In genomic region chr2:37634914-37635358, GRCh38 we compare ENCODE assay signal across 10 cellular contexts. TPM values are rescaled to one million over a fixed set of nuclear protein-coding genes. Genes with fewer than 3 reads are reported as not detected.
DNase-seq lines count a peak whose midpoint lies in the region; ATAC-seq, FAIRE-seq and TF ChIP-seq lines count a peak whose summit lies in the region.
"Had no signal": no experiment of that assay in that cellular context is flagged by ENCODE, and none has a peak within 500 bp of the region (broad histone marks: within the 10 kb centered on the region; RNA-seq: fewer than 3 reads in every experiment).

No MANE protein-coding gene starts in this region.

- CTCF ChIA-PET in IMR-90 (lab: Yijun Ruan, JAX) (no interaction called here), GM12878 (lab: Yijun Ruan, JAX) (interaction anchor here (0.9 to 3.1 kb wide), 9 partner anchors 9 to 242 kb away, joined by 3 to 32 read pairs (median 4); no protein-coding TSS in a partner anchor)

- H3K23ac ChIP-seq in IMR-90 (ENCODE audit: low read depth, low read length) = peak overlapping the region; percentile 56; the same call in 1 of the 2 replicates

- peak overlapping the region; percentile 18 for H2BK5ac ChIP-seq in IMR-90 (ENCODE audit: low read depth, low read length, poor library complexity, severe bottlenecking)

- H4K20me1 ChIP-seq in IMR-90 (ENCODE audit: insufficient read depth, low read length) (no peaks in the 10 kb centered on the region; the same call in 1 of the 2 replicates), GM12878 (ENCODE audit: control insufficient read depth, insufficient read depth) (no peaks in the 10 kb centered on the region)

- H3K9me3 ChIP-seq in IMR-90 (ENCODE audit: control insufficient read depth, insufficient read depth, low read length) (no peaks in the 10 kb centered on the region), GM12878 (replicated peaks; ENCODE audit: control insufficient read depth, insufficient read depth, low read length) (no peaks in the 10 kb centered on the region; the same call in 2 of the 3 replicates), transverse colon (no peaks in the 10 kb centered on the region), tibial artery (no peaks in the 10 kb centered on the region)

- H4K91ac ChIP-seq in IMR-90 (ENCODE audit: insufficient read depth, low read depth, low read length) = peak overlapping the region; percentile 38; the same call in 1 of the 2 replicates

- in situ Hi-C loops in IMR-90 (cut with MboI; ENCODE audit: low sequenced_read_pairs) = no loop called here
- in situ Hi-C loops in GM12878 (cut with MboI) = no loop called here
- in situ Hi-C loops in transverse colon (cut with MboI; ENCODE audit: low pct_ligation_motif_present in 1 of 4, low pct_unique_long_range_greater_than_20kb in 1 of 4, low sequenced_read_pairs in 3 of 4) = no loop called here

- TF ChIP-seq RAD21 in IMR-90 (IDR thresholded peaks at IDR 0.05; ENCODE audit: low read length) (no peak), GM12878 (IDR thresholded peaks at IDR 0.05; ENCODE audit: insufficient read depth, low read depth, low read length) (no peak)

- no peak overlapping the region for H2AK9ac ChIP-seq in IMR-90 (replicated peaks; ENCODE audit: low read depth, low read length, poor library complexity)

- H2BK20ac ChIP-seq in IMR-90 (ENCODE audit: low read depth, low read length) = peak overlapping the region; percentile 32; the same call in 1 of the 2 replicates

- peak overlapping the region; percentile 68 for H2AK5ac ChIP-seq in IMR-90 (ENCODE audit: low read depth, low read length)

- peaks cover 3 to 11% of the 10 kb centered on the region in 2 experiments; a peak in 1 of 4 replicates for H3K79me1 ChIP-seq in IMR-90 (ENCODE audit: low read depth in 1 of 2, low read length in 2 of 2)

- peak overlapping the region; percentile 93 for H3K27ac Mint-ChIP-seq in stimulated activated effector memory CD8-positive, alpha-beta T cell treated with anti-CD3 and anti-CD28 coated beads, Interleukin-12 subunit alpha, Interleukin-12 subunit beta, amount 100 ng/mL, for 72 hours
- H3K27ac Mint-ChIP-seq: brain had no signal

- H3K36me3 Mint-ChIP-seq in stimulated activated effector memory CD8-positive, alpha-beta T cell treated with anti-CD3 and anti-CD28 coated beads, Interleukin-12 subunit alpha, Interleukin-12 subunit beta, amount 100 ng/mL, for 72 hours = peaks cover 19% of the 10 kb centered on the region
- H3K36me3 Mint-ChIP-seq: brain had no signal

- SMC1A ChIA-PET in GM12878 (lab: Charles Lee; ENCODE audit: uncharacterized antibody, unreplicated experiment) = interaction anchor here (0.8 to 7.5 kb wide), 11 partner anchors 13 to 239 kb away, joined by 3 to 118 read pairs (median 7); no protein-coding TSS in a partner anchor

- H3K27me3 ChIP-seq in IMR-90 (ENCODE audit: control insufficient read depth, insufficient read depth, low read length) = no peaks in the 10 kb centered on the region
- no peaks in the 10 kb centered on the region for H3K27me3 ChIP-seq in GM12878 (replicated peaks in 1 of 2; ENCODE audit: control insufficient read depth in 2 of 2, insufficient read depth in 2 of 2, low read length in 1 of 2)
- H3K27me3 ChIP-seq in transverse colon = no peaks in the 10 kb centered on the region
- no peaks in the 10 kb centered on the region for H3K27me3 ChIP-seq in tibial artery

- 0 out of 2 replicates have a peak, but pooled peaks have one; percentile 17 for TF ChIP-seq POLR2A in IMR-90 (IDR thresholded peaks at IDR 0.05; ENCODE audit: low read depth, low read length)
- TF ChIP-seq POLR2A in GM12878 (IDR thresholded peaks at IDR 0.05; ENCODE audit: low read depth, low read length) = peak; percentile 57; the same call in 1 of the 2 replicates
- no peak for TF ChIP-seq POLR2A in transverse colon (IDR thresholded peaks at IDR 0.05)

- H4K8ac ChIP-seq in IMR-90 (ENCODE audit: low read depth in 2 of 2, low read length in 2 of 2) = no peak overlapping the region; a peak in 1 of 4 replicates

- H3K4ac ChIP-seq in IMR-90 (ENCODE audit: low read depth, low read length) = peak overlapping the region; percentile 45; the same call in 1 of the 2 replicates

- peak overlapping the region; percentile 70; the same call in 1 of the 2 replicates for H3K14ac ChIP-seq in IMR-90 (replicated peaks; ENCODE audit: low read depth, low read length)

- BruUV-seq in IMR-90 (replicated peaks; lab: Mats Ljungman, UMichigan) = no TSS peak
- TSS peak; percentile 96 for BruUV-seq in GM12878 (replicated peaks; lab: Mats Ljungman, UMichigan)

- H3K9ac ChIP-seq in IMR-90 (ENCODE audit: low read depth, low read length) = no peak overlapping the region
- H3K9ac ChIP-seq in GM12878 (ENCODE audit: control insufficient read depth, insufficient read depth, low read length) = peak overlapping the region; percentile 71

- peak overlapping the region; percentile 23; the same call in 1 of the 2 replicates for H3K18ac ChIP-seq in IMR-90 (ENCODE audit: low read depth, low read length)

- H3K27ac ChIP-seq in IMR-90 (ENCODE audit: insufficient read depth, low read length) = no peak overlapping the region
- peak overlapping the region; percentile 91 for H3K27ac ChIP-seq in GM12878 (ENCODE audit: control insufficient read depth, insufficient read depth)
- peak overlapping the region in 2 of 4 donors; percentile 28 to 34 for H3K27ac ChIP-seq in transverse colon
- H3K27ac ChIP-seq in tibial artery = no peak overlapping the region

- no peak for FAIRE-seq in GM12878 (lab: Jason Lieb, UNC)
- FAIRE-seq: TTC549 had no signal

- H2AFZ ChIP-seq in IMR-90 (replicated peaks; ENCODE audit: low read length, poor library complexity) = no peak overlapping the region
- peak overlapping the region; percentile 47 for H2AFZ ChIP-seq in GM12878 (ENCODE audit: control insufficient read depth, low read depth, low read length)

- H2BK15ac ChIP-seq in IMR-90 (ENCODE audit: low read depth, low read length) = peak overlapping the region; percentile 85; the same call in 2 of the 3 replicates

- H3K4me2 ChIP-seq in IMR-90 (ENCODE audit: low read depth, low read length) (no peak overlapping the region), GM12878 (ENCODE audit: control insufficient read depth, insufficient read depth) (peak overlapping the region; percentile 52)

- RAD21 ChIA-PET in GM12878 (lab: Charles Lee; ENCODE audit: unreplicated experiment) = interaction anchor here (0.5 to 5.6 kb wide), 13 partner anchors 9 to 220 kb away, joined by 3 to 40 read pairs (median 5); no protein-coding TSS in a partner anchor

- no peaks in the 10 kb centered on the region for H3K9me3 Mint-ChIP-seq in stimulated activated effector memory CD8-positive, alpha-beta T cell treated with anti-CD3 and anti-CD28 coated beads, Interleukin-12 subunit alpha, Interleukin-12 subunit beta, amount 100 ng/mL, for 72 hours

- POLR2A ChIA-PET in IMR-90 (lab: Charles Lee; ENCODE audit: unreplicated experiment) = no interaction called here
- POLR2A ChIA-PET in GM12878 (lab: Charles Lee) = interaction anchor here (0.5 to 6.2 kb wide), 4 partner anchors 13 to 76 kb away, joined by 4 to 62 read pairs (median 5); no protein-coding TSS in a partner anchor

- dilution Hi-C loops in IMR-90 (cut with HindIII; ENCODE audit: low sequenced_read_pairs, unreplicated experiment) = no loop called here

- H3K4me1 ChIP-seq in IMR-90 (ENCODE audit: control insufficient read depth, insufficient read depth, low read length) (peaks cover 12% of the 10 kb centered on the region), GM12878 (ENCODE audit: control insufficient read depth, insufficient read depth, low read length) (peaks cover 27% of the 10 kb centered on the region), transverse colon (peaks cover 0 to 3% (median 0%) of the 10 kb centered on the region in 4 donors), tibial artery (no peaks in the 10 kb centered on the region)

- H3K4me3 ChIP-seq in IMR-90 (ENCODE audit: insufficient read depth, low read depth, low read length) (no peak overlapping the region), GM12878 (no peak overlapping the region), transverse colon (no peak overlapping the region), tibial artery (no peak overlapping the region)

- H3K79me2 ChIP-seq in GM12878 (ENCODE audit: control insufficient read depth, insufficient read depth, low read length) = peaks cover 33% of the 10 kb centered on the region

- intact Hi-C loops in IMR-90 (cut with micrococcal nuclease) = loop anchor here (5.0 kb wide), 2 partner anchors 63 to 173 kb away; no protein-coding TSS in a partner anchor
- intact Hi-C loops in GM12878 (cut with micrococcal nuclease; ENCODE audit: unreplicated experiment) = loop anchor here (1.0 to 5.0 kb wide), 5 partner anchors 11 to 223 kb away; no protein-coding TSS in a partner anchor
- intact Hi-C loops in transverse colon (cut with DNase I; ENCODE audit: low total_unique reads) = loop anchor here (10.0 kb wide), 1 partner anchor 490 kb away; no protein-coding TSS in a partner anchor
- intact Hi-C loops in tibial artery (cut with DNase I; ENCODE audit: low total_unique reads) = no loop called here

- TF ChIP-seq CTCF in IMR-90 (conservative IDR thresholded peaks at IDR 0.05; ENCODE audit: low read depth, low read length) = no peak
- TF ChIP-seq CTCF in GM12878 (IDR thresholded peaks at IDR 0.05 in 2 of 3, conservative IDR thresholded peaks at IDR 0.05 in 1 of 3; ENCODE audit: control insufficient read depth in 2 of 3, extremely low read depth in 1 of 3, insufficient read depth in 1 of 3, low read depth in 3 of 3, low read length in 3 of 3) = no peak
- no peak for TF ChIP-seq CTCF in transverse colon (IDR thresholded peaks at IDR 0.05)
- TF ChIP-seq CTCF in tibial artery (IDR thresholded peaks at IDR 0.05) = no peak

- ATAC-seq in IMR-90 (ENCODE audit: low read depth) (no peak), GM12878 (peak; percentile 4; the same call in 2 of the 3 replicates), HG03571 (IDR thresholded peaks at IDR 0.05; ENCODE audit: unreplicated experiment) (no peak)
- peak; percentile 59 for ATAC-seq in stimulated activated effector memory CD8-positive, alpha-beta T cell treated with anti-CD3 and anti-CD28 coated beads, Interleukin-12 subunit alpha, Interleukin-12 subunit beta, amount 100 ng/mL, for 72 hours

- 100% methylated on average over 5 of the region's 7 CpGs; no CpG with 5 or more reads in 1 of the 2 experiments for WGBS in IMR-90 (ENCODE audit: extremely low coverage in 2 of 2, insufficient read length in 1 of 2), 2 experiments
- 40% methylated on average over 7 of the region's 7 CpGs for WGBS in GM12878 (ENCODE audit: insufficient coverage, insufficient replicate concordance, low lambda C conversion rate, missing lambda C conversion rate)
- 80 to 86% methylated on average over 4 to 7 of the region's 7 CpGs for WGBS in transverse colon (ENCODE audit: low coverage in 1 of 2), 2 donors

- peak overlapping the region; percentile 39 for H2BK120ac ChIP-seq in IMR-90 (ENCODE audit: low read depth, low read length)

- H4K5ac ChIP-seq in IMR-90 (ENCODE audit: low read depth, low read length) = no peak overlapping the region

- peaks cover 83% of the 10 kb centered on the region for H3K4me1 Mint-ChIP-seq in stimulated activated effector memory CD8-positive, alpha-beta T cell treated with anti-CD3 and anti-CD28 coated beads, Interleukin-12 subunit alpha, Interleukin-12 subunit beta, amount 100 ng/mL, for 72 hours

- H3K56ac ChIP-seq in IMR-90 (ENCODE audit: extremely low read depth, insufficient read depth, low read length) = no peak overlapping the region

- no peak for TF ChIP-seq EP300 in GM12878 (IDR thresholded peaks at IDR 0.05; ENCODE audit: borderline replicate concordance in 1 of 2, control insufficient read depth in 1 of 2, low read depth in 2 of 2, low read length in 2 of 2)
- TF ChIP-seq EP300 in transverse colon (IDR thresholded peaks at IDR 0.05; ENCODE audit: low read depth) = no peak

- H3K36me3 ChIP-seq in IMR-90 (ENCODE audit: control insufficient read depth, insufficient read depth, low read length) = 0 out of 2 replicates have a peak, but pooled peaks cover under 1% of the 10 kb centered on the region
- peaks cover 0 to 7% of the 10 kb centered on the region in 2 experiments; a peak in 2 of 4 replicates for H3K36me3 ChIP-seq in GM12878 (ENCODE audit: control insufficient read depth in 2 of 2, insufficient read depth in 2 of 2, low read length in 1 of 2)
- no peaks in the 10 kb centered on the region for H3K36me3 ChIP-seq in transverse colon
- H3K36me3 ChIP-seq in tibial artery = no peaks in the 10 kb centered on the region

- peak; percentile 17 for DNase-seq in activated CD8-positive, alpha-beta memory T cell treated with anti-CD3 and anti-CD28 coated beads, Interleukin-2, amount 50 U/mL, for 1 hour (ENCODE audit: extremely low read depth)
- DNase-seq in activated CD8-positive, alpha-beta memory T cell treated with anti-CD3 and anti-CD28 coated beads, Interleukin-2, amount 50 U/mL, for 48 hours = no peak
- DNase-seq in IMR-90 (no peak), GM12878 (ENCODE audit: low read depth, low spot score) (no peak), transverse colon (no peak), tibial artery (no peak)
- DNase-seq in stimulated activated effector memory CD8-positive, alpha-beta T cell treated with anti-CD3 and anti-CD28 coated beads, Interleukin-12 subunit alpha, Interleukin-12 subunit beta, amount 100 ng/mL, for 72 hours (ENCODE audit: low spot score in 2 of 2) = no peak

- peak overlapping the region; percentile 62 for H3K4me3 Mint-ChIP-seq in stimulated activated effector memory CD8-positive, alpha-beta T cell treated with anti-CD3 and anti-CD28 coated beads, Interleukin-12 subunit alpha, Interleukin-12 subunit beta, amount 100 ng/mL, for 72 hours
- H3K4me3 Mint-ChIP-seq: brain had no signal

- H3K9me1 ChIP-seq in IMR-90 (ENCODE audit: insufficient read depth, low read length) = peaks cover 14% of the 10 kb centered on the region

RNA-seq across cellular contexts. Expression of gene CDC42EP3, which starts 36.5 kb away (rescaled TPM):
- total RNA-seq in IMR-90 (2012; rRNA removed) = 152 and 167 TPM in 2 replicates
- polyA plus RNA-seq in IMR-90 (2012; rRNA removed) = 177 and 193 TPM in 2 replicates
- polyA plus RNA-seq in IMR-90 (2012; cell fraction: cytosol; rRNA removed) = 71.7 and 119 TPM in 2 replicates
- 63.1 and 123 TPM in 2 replicates for polyA plus RNA-seq in IMR-90 (2012; cell fraction: nucleus; rRNA removed; ENCODE audit: low replicate concordance)
- total RNA-seq in GM12878 (2013; cell fraction: nucleolus; rRNA removed) = 36.3 and 37.4 TPM in 2 replicates
- 36.2 and 36.9 TPM in 2 replicates for total RNA-seq in GM12878 (2014; rRNA removed)
- total RNA-seq in GM12878 (2014; rRNA removed; fragmentation: Illumina TruSeq; extraction: Trizol) = 44.6 and 46.5 TPM in 2 replicates
- total RNA-seq in GM12878 (2021) = 63.1 and 67.6 TPM in 2 replicates
- polyA plus RNA-seq in GM12878 (2011; ENCODE audit: low read depth) = 8.8 TPM
- 47.3 and 47.4 TPM in 2 replicates for polyA plus RNA-seq in GM12878 (2011; rRNA removed)
- 51.0 and 62.8 TPM in 2 replicates for polyA plus RNA-seq in GM12878 (2011; cell fraction: cytosol; rRNA removed)
- polyA plus RNA-seq in GM12878 (2011; cell fraction: nucleus; rRNA removed) = 33.6 and 47.7 TPM in 2 replicates
- polyA plus RNA-seq in GM12878 (2012) = 13.6 and 28.5 TPM in 2 replicates
- 86.9 and 109 TPM in 2 replicates for polyA plus RNA-seq in GM12878 (2014; fragmentation: Illumina TruSeq; extraction: Trizol)
- 10 to 100 TPM; 11.8 to 16.1 TPM for polyA plus RNA-seq in GM12878 (2014; fragmentation: Nextera tagmentation; extraction: Ambion mirVana)
- 59.1 and 61.4 TPM in 2 replicates for polyA plus RNA-seq in GM12878 (2014; rRNA removed)
- 10 to 100 TPM; 58.4 to 66.1 TPM for polyA plus RNA-seq in GM12878 (2016; fragmentation: Nextera tagmentation; extraction: Ambion mirVana)
- 32.6 and 52.1 TPM in 2 replicates for polyA minus RNA-seq in GM12878 (2011; rRNA and poly(A)+ RNA removed)
- polyA minus RNA-seq in GM12878 (2011; cell fraction: cytosol; rRNA and poly(A)+ RNA removed) = 18.0 and 24.0 TPM in 2 replicates
- 19.7 and 24.1 TPM in 2 replicates for polyA minus RNA-seq in GM12878 (2011; cell fraction: nucleus; rRNA and poly(A)+ RNA removed)
- total RNA-seq in transverse colon = 100 to 1,000 TPM in 1 of 4 donors, 10 to 100 TPM in 3; 20.6 to 104 (median 31.8) TPM

Comparison
In these comparisons a context has a peak if more than half of its experiments do, and no peak if none do; other contexts are left out.
1. ATAC-seq: peak in GM12878 (single experiment) and stimulated activated effector memory CD8-positive, alpha-beta T cell treated with anti-CD3 and anti-CD28 coated beads, Interleukin-12 subunit alpha, Interleukin-12 subunit beta, amount 100 ng/mL, for 72 hours (single experiment); none in IMR-90 (single experiment) and HG03571 (single experiment).